Comparison of ENCODE assay signal across 26 cellular contexts in the genomic region with DNA sequence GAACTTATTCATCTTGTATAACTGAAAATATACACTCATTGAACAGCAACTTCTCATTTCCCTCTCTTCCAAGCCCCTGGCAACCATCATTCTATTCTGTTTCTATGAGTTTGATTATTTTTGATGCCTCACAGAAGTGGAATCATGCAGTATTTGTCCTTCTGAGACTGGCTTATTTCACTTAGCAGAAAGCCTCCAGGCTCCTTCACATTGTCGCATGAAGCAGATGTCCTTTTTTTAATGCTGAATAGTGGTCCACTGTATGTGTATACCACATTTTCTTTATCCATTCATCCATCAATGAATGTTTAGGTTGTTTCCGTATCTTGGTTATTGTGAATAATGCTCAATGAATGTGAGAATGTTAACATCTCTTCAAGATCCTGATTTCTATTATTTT.
DNase-seq lines count a peak whose midpoint lies in the region; ATAC-seq and TF ChIP-seq lines count a peak whose summit lies in the region.
"Had no signal": no experiment of that assay in that cellular context is flagged by ENCODE, and none has a peak within 500 bp of the region (broad histone marks: within the 10 kb centered on the region; RNA-seq: fewer than 3 reads in every experiment).

No MANE protein-coding gene starts in this region.

- peaks cover 4% of the 10 kb centered on the region for H3K9me3 Mint-ChIP-seq in activated naive CD4-positive, alpha-beta T cell treated with anti-CD3 and anti-CD28 coated beads, Interleukin-2, amount 50 U/mL, for 24 hours
- H3K9me3 Mint-ChIP-seq in activated naive CD8-positive, alpha-beta T cell treated with anti-CD3 and anti-CD28 coated beads, Interleukin-2, amount 10 ng/mL, durations not matched to agents 7 days and 5 days, result peaks cover 12% of the 10 kb centered on the region
- no peaks in the 10 kb centered on the region for H3K9me3 Mint-ChIP-seq in type B pancreatic cell

- peaks cover 38% of the 10 kb centered on the region for H3K36me3 Mint-ChIP-seq in activated naive CD4-positive, alpha-beta T cell treated with anti-CD3 and anti-CD28 coated beads, Interleukin-2, amount 50 U/mL, for 24 hours
- H3K36me3 Mint-ChIP-seq in activated naive CD8-positive, alpha-beta T cell treated with anti-CD3 and anti-CD28 coated beads, Interleukin-2, amount 10 ng/mL, durations not matched to agents 7 days and 5 days, result peaks cover 39% of the 10 kb centered on the region
- peaks cover 3% of the 10 kb centered on the region for H3K36me3 Mint-ChIP-seq in type B pancreatic cell

- peak overlapping the region; percentile 72; the same call in 1 of the 2 replicates for H3K27ac ChIP-seq in SK-N-MC
- H3K27ac ChIP-seq: foreskin keratinocyte, pancreas, right atrium auricular region, SJSA1 had no signal

- peaks cover 3% of the 10 kb centered on the region; the same call in 1 of the 2 replicates for H3K9me3 ChIP-seq in SK-N-MC (ENCODE audit: low read depth, low read length)
- H3K9me3 ChIP-seq: esophagus muscularis mucosa, pancreas, right atrium auricular region, SJSA1 had no signal

- intact Hi-C loops in posterior cingulate gyrus (cut with DNase I), result no loop called here

- TF ChIP-seq CTCF in type B pancreatic cell (conservative IDR thresholded peaks at IDR 0.05), result no peak

- H3K4me1 Mint-ChIP-seq in activated naive CD4-positive, alpha-beta T cell treated with anti-CD3 and anti-CD28 coated beads, Interleukin-2, amount 50 U/mL, for 24 hours, result peaks cover 84% of the 10 kb centered on the region
- peaks cover 46% of the 10 kb centered on the region for H3K4me1 Mint-ChIP-seq in activated naive CD8-positive, alpha-beta T cell treated with anti-CD3 and anti-CD28 coated beads, Interleukin-2, amount 10 ng/mL, durations not matched to agents 7 days and 5 days
- H3K4me1 Mint-ChIP-seq in type B pancreatic cell (ENCODE audit: unreplicated experiment), result no peaks in the 10 kb centered on the region
- H3K4me1 Mint-ChIP-seq: neural crest cell had no signal

- no peaks in the 10 kb centered on the region for H3K27me3 Mint-ChIP-seq in activated naive CD4-positive, alpha-beta T cell treated with anti-CD3 and anti-CD28 coated beads, Interleukin-2, amount 50 U/mL, for 24 hours
- H3K27me3 Mint-ChIP-seq in activated naive CD8-positive, alpha-beta T cell treated with anti-CD3 and anti-CD28 coated beads, Interleukin-2, amount 10 ng/mL, durations not matched to agents 7 days and 5 days, result no peaks in the 10 kb centered on the region
- H3K27me3 Mint-ChIP-seq in type B pancreatic cell, result no peaks in the 10 kb centered on the region
- H3K27me3 Mint-ChIP-seq: dendritic cell treated with granulocyte-macrophage colony-stimulating factor and Interleukin-4, amounts not matched to agents 40 ng/mL and 50 ng/mL, for 4 days had no signal

- peaks cover 19% of the 10 kb centered on the region for H3K36me3 ChIP-seq in SK-N-MC (ENCODE audit: insufficient read depth, low read length)
- H3K36me3 ChIP-seq: pancreas, SJSA1 had no signal

- peak overlapping the region; percentile 98 for H3K27ac Mint-ChIP-seq in activated naive CD4-positive, alpha-beta T cell treated with anti-CD3 and anti-CD28 coated beads, Interleukin-2, amount 50 U/mL, for 24 hours
- H3K27ac Mint-ChIP-seq in activated naive CD8-positive, alpha-beta T cell treated with anti-CD3 and anti-CD28 coated beads, Interleukin-2, amount 10 ng/mL, durations not matched to agents 7 days and 5 days, result peak overlapping the region; percentile 68
- no peak overlapping the region for H3K27ac Mint-ChIP-seq in type B pancreatic cell
- H3K27ac Mint-ChIP-seq: CD14-positive monocyte; dendritic cell treated with granulocyte-macrophage colony-stimulating factor and Interleukin-4, amounts not matched to agents 40 ng/mL and 50 ng/mL, for 4 days had no signal

- H3K4me3 Mint-ChIP-seq in activated naive CD4-positive, alpha-beta T cell treated with anti-CD3 and anti-CD28 coated beads, Interleukin-2, amount 50 U/mL, for 24 hours, result peak overlapping the region; percentile 71
- H3K4me3 Mint-ChIP-seq in activated naive CD8-positive, alpha-beta T cell treated with anti-CD3 and anti-CD28 coated beads, Interleukin-2, amount 10 ng/mL, durations not matched to agents 7 days and 5 days, result no peak overlapping the region
- H3K4me3 Mint-ChIP-seq in type B pancreatic cell, result no peak overlapping the region
- H3K4me3 Mint-ChIP-seq: CD14-positive monocyte; dendritic cell treated with granulocyte-macrophage colony-stimulating factor and Interleukin-4, amounts not matched to agents 40 ng/mL and 50 ng/mL, for 4 days; neural crest cell had no signal

- POLR2A ChIA-PET in activated naive CD8-positive, alpha-beta T cell treated with anti-CD3 and anti-CD28 coated beads, Interleukin-2, amount 10 ng/mL, durations not matched to agents 7 days and 5 days (lab: Charles Lee), result interaction anchor here (0.7 to 2.5 kb wide), 2 partner anchors 10 to 30 kb away, joined by 3 to 9 read pairs; no protein-coding TSS in a partner anchor

- DNase-seq in activated naive CD4-positive, alpha-beta T cell (lab: John Stamatoyannopoulos, UW), result no peak
- DNase-seq in SK-N-MC (ENCODE audit: low read depth, low spot score), result no peak
- no peak for DNase-seq in activated naive CD8-positive, alpha-beta T cell treated with anti-CD3 and anti-CD28 coated beads, Interleukin-2, amount 10 ng/mL, durations not matched to agents 7 days and 5 days
- DNase-seq in type B pancreatic cell (ENCODE audit: extremely low spot score, unreplicated experiment), result no peak
- no peak for DNase-seq in posterior cingulate gyrus
- DNase-seq: caudate nucleus; foreskin keratinocyte; heart right ventricle; KG1; MM.1S; NCI-H2081; NCI-H345; NCI-H748 treated with DMSO at 0.1 percent for 48 hours; pancreas; RPMI8226; stimulated activated CD4-positive, alpha-beta T cell treated with anti-CD3 and anti-CD28 coated beads, Interleukin-1b, Interleukin-23, amount 100 ng/mL, for 48 hours had no signal

- no peak overlapping the region for H3K4me3 ChIP-seq in SK-N-MC
- H3K4me3 ChIP-seq: esophagus muscularis mucosa, heart right ventricle, lung, pancreas, right atrium auricular region, SJSA1, smooth muscle cell had no signal

- no peak overlapping the region for H3K9ac ChIP-seq in SK-N-MC (ENCODE audit: insufficient read length)

- no peak for ATAC-seq in activated naive CD8-positive, alpha-beta T cell treated with anti-CD3 and anti-CD28 coated beads, Interleukin-2, amount 10 ng/mL, durations not matched to agents 7 days and 5 days (ENCODE audit: low read depth)
- no peak for ATAC-seq in HG02884 (IDR thresholded peaks at IDR 0.05; ENCODE audit: unreplicated experiment)
- ATAC-seq: foreskin keratinocyte, heart right ventricle, pancreas had no signal
